8 cellular contexts compared by ENCODE assay signal in the genomic region with DNA sequence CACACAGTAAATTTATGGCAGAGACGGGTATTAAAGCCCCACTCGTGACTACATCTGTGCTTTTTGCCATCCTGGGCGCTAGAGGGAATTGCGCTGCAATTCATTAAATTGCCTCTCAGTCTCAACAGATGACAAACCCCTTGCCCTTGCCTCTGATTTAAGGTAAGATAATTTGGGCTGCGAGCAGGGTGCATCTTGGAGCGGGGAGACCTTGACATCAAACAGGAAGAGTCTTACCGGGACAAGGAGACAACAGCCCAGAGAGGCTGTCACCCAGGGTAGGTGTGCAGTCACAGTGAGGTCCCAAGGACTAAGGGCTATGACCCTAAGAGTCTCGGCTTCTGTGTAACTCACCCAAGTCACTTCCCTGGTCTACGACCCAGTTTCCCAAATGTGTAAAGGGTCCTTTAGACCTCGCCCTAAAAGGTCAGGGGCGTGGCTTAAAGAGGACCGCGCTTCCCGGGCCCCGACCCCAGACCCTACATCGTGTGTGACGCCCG. TPM values are rescaled to one million over a fixed set of nuclear protein-coding genes. Genes with fewer than 3 reads are reported as not detected.
DNase-seq lines count a peak whose midpoint lies in the region; ATAC-seq, FAIRE-seq and TF ChIP-seq lines count a peak whose summit lies in the region.

No MANE protein-coding gene starts in this region.

- H3K27me3 Mint-ChIP-seq in activated B cell treated with CpG ODN at 0.5 μM for 24 hours (no peaks in the 10 kb centered on the region), glutamatergic neuron (ENCODE audit: unreplicated experiment) (peaks cover 4% of the 10 kb centered on the region)

- intact Hi-C loops in activated B cell treated with CpG ODN at 0.5 μM for 24 hours (cut with micrococcal nuclease) (loop anchor here (1.0 kb wide), 3 partner anchors 9 to 53 kb away; a partner anchor contains a TSS), gastrocnemius medialis (cut with DNase I; ENCODE audit: low total_unique reads) (loop anchor here (1.0 to 5.0 kb wide), 2 partner anchors 31 to 42 kb away; a partner anchor contains a TSS)

- H3K36me3 Mint-ChIP-seq in activated B cell treated with CpG ODN at 0.5 μM for 24 hours (ENCODE audit: low read depth) (peaks cover 3% of the 10 kb centered on the region), glutamatergic neuron (ENCODE audit: unreplicated experiment) (no peaks in the 10 kb centered on the region)

- H3K4me1 Mint-ChIP-seq in activated B cell treated with CpG ODN at 0.5 μM for 24 hours (peaks cover 18% of the 10 kb centered on the region), glutamatergic neuron (ENCODE audit: low read depth, unreplicated experiment) (peaks cover 2% of the 10 kb centered on the region)

- H3K4me3 ChIP-seq in gastrocnemius medialis: peak overlapping the region; percentile 80 to 86 (median 82)

- H3K27me3 ChIP-seq in gastrocnemius medialis: no peaks in the 10 kb centered on the region

- no peak for FAIRE-seq in H54 (lab: Jason Lieb, UNC)

- peaks cover 0 to 5% of the 10 kb centered on the region in 2 donors for H3K36me3 ChIP-seq in gastrocnemius medialis

- H3K9me3 Mint-ChIP-seq in activated B cell treated with CpG ODN at 0.5 μM for 24 hours (no peaks in the 10 kb centered on the region), glutamatergic neuron (ENCODE audit: unreplicated experiment) (no peaks in the 10 kb centered on the region)

- ATAC-seq in GM18499 (IDR thresholded peaks at IDR 0.05; ENCODE audit: insufficient read depth, unreplicated experiment) (peak; percentile 24), HG03432 (IDR thresholded peaks at IDR 0.05; ENCODE audit: unreplicated experiment) (peak; percentile 9), activated B cell treated with CpG ODN at 0.5 μM for 24 hours (ENCODE audit: low read depth) (peak; percentile 0), gastrocnemius medialis (peak; percentile 5 to 11)

- H3K4me1 ChIP-seq in gastrocnemius medialis: peaks cover 35 to 36% of the 10 kb centered on the region in 2 donors

- H3K27ac Mint-ChIP-seq in activated B cell treated with CpG ODN at 0.5 μM for 24 hours (peak overlapping the region; percentile 91), glutamatergic neuron (ENCODE audit: unreplicated experiment) (peak overlapping the region; percentile 96)

- no peak for TF ChIP-seq CTCF in 22Rv1 (IDR thresholded peaks at IDR 0.05)
- TF ChIP-seq CTCF in activated B cell treated with CpG ODN at 0.5 μM for 24 hours (IDR thresholded peaks at IDR 0.05): no peak
- TF ChIP-seq CTCF in glutamatergic neuron (IDR thresholded peaks at IDR 0.05; ENCODE audit: partially characterized antibody, unreplicated experiment): no peak
- no peak for TF ChIP-seq CTCF in gastrocnemius medialis (IDR thresholded peaks at IDR 0.05 in 4 of 5, conservative IDR thresholded peaks at IDR 0.05 in 1 of 5)

- CTCF ChIA-PET in activated B cell treated with CpG ODN at 0.5 μM for 24 hours (lab: Charles Lee): interaction anchor here (1.1 to 1.3 kb wide), 3 partner anchors 42 to 111 kb away, joined by 3 to 5 read pairs (median 4); no protein-coding TSS in a partner anchor

- POLR2A ChIA-PET in activated B cell treated with CpG ODN at 0.5 μM for 24 hours (lab: Charles Lee): interaction anchor here (0.6 to 1.8 kb wide), 14 partner anchors 10 to 112 kb away, joined by 3 to 34 read pairs (median 4); a partner anchor contains a TSS

- in situ Hi-C loops in gastrocnemius medialis (cut with MboI; ENCODE audit: low sequenced_read_pairs in 4 of 4): no loop called here

- H3K27ac ChIP-seq in 22Rv1 (peak overlapping the region; percentile 69), gastrocnemius medialis (peak overlapping the region; percentile 98 to 99 (median 98))

- H3K9me3 ChIP-seq in gastrocnemius medialis: no peaks in the 10 kb centered on the region

- no peak for DNase-seq in activated B cell treated with CpG ODN at 0.5 μM for 24 hours
- no peak for DNase-seq in glutamatergic neuron
- no peak for DNase-seq in gastrocnemius medialis
- DNase-seq in H54 (ENCODE audit: insufficient read length, low spot score): no peak
- no peak for DNase-seq in NCI-H1417 treated with DMSO at 0.1 percent for 48 hours (lab: John Stamatoyannopoulos, UW)

- TF ChIP-seq POLR2A in gastrocnemius medialis (IDR thresholded peaks at IDR 0.05) (no peak), H54 (IDR thresholded peaks at IDR 0.05; ENCODE audit: low read depth, low read length) (no peak)

- H3K4me3 Mint-ChIP-seq in activated B cell treated with CpG ODN at 0.5 μM for 24 hours (peak overlapping the region; percentile 92), glutamatergic neuron (ENCODE audit: unreplicated experiment) (peak overlapping the region; percentile 91)

RNA-seq across cellular contexts. Expression of a gene that starts 0.4 kb away (rescaled TPM):
- total RNA-seq in activated B cell treated with CpG ODN at 0.5 μM for 24 hours: 32.2 and 40.8 TPM in 2 replicates
- total RNA-seq in glutamatergic neuron (ENCODE audit: unreplicated experiment): 40.6 TPM
- total RNA-seq in gastrocnemius medialis: 100 to 1,000 TPM; 363 to 609 (median 425) TPM

RNA-seq across cellular contexts. Expression of a gene that starts 42.0 kb away (rescaled TPM):
- total RNA-seq in activated B cell treated with CpG ODN at 0.5 μM for 24 hours (22.5 and 24.8 TPM in 2 replicates), glutamatergic neuron (ENCODE audit: unreplicated experiment) (14.4 TPM), gastrocnemius medialis (10 to 100 TPM in 3 of 4 donors, 1 to 10 TPM in 1; 8.3 to 19.2 (median 12.4) TPM)
